Comparison of ENCODE assay signal across 9 cellular contexts in genomic region chr4:27176400-27176799, GRCh38.
A peak's percentile ranks its signal among the peaks of the same experiment; 100 is the strongest.
DNase-seq lines count a peak whose midpoint lies in the region; ATAC-seq, FAIRE-seq and TF ChIP-seq lines count a peak whose summit lies in the region.
"Had no signal": no experiment of that assay in that cellular context is flagged by ENCODE, and none has a peak within 500 bp of the region (broad histone marks: within the 10 kb centered on the region; RNA-seq: fewer than 3 reads in every experiment).

No MANE protein-coding gene starts in this region.

- no peak for ATAC-seq in GM21381 (IDR thresholded peaks at IDR 0.05; ENCODE audit: unreplicated experiment)

- H3K4me1 ChIP-seq in OCI-LY3 (ENCODE audit: low read length) (no peaks in the 10 kb centered on the region), small intestine (ENCODE audit: control insufficient read depth in 2 of 2, insufficient read depth in 1 of 2, low read depth in 1 of 2, low read length in 1 of 2) (no peaks in the 10 kb centered on the region)

- no peak overlapping the region for H3K4me3 Mint-ChIP-seq in HFFc6

- no peaks in the 10 kb centered on the region for H3K79me2 ChIP-seq in OCI-LY3 (ENCODE audit: low read length)

- H3K4me1 Mint-ChIP-seq in HFFc6 (ENCODE audit: low read depth): no peaks in the 10 kb centered on the region

- no peaks in the 10 kb centered on the region for H3K9me3 Mint-ChIP-seq in HFFc6

- H3K27ac Mint-ChIP-seq in HFFc6: no peak overlapping the region

- H3K27me3 ChIP-seq in OCI-LY3 (ENCODE audit: low read depth, low read length): no peaks in the 10 kb centered on the region
- H3K27me3 ChIP-seq in small intestine (ENCODE audit: control insufficient read depth in 2 of 2, insufficient read depth in 2 of 2, low read length in 2 of 2): peaks cover 0 to 2% of the 10 kb centered on the region in 2 donors

- no peak overlapping the region for H3K4me2 ChIP-seq in OCI-LY3 (ENCODE audit: low read length)

- TF ChIP-seq CTCF in AG10803 (conservative IDR thresholded peaks at IDR 0.05; ENCODE audit: low read length) (peak; percentile 49), HFFc6 (IDR thresholded peaks at IDR 0.05) (peak; percentile 66), OCI-LY3 (IDR thresholded peaks at IDR 0.05; ENCODE audit: low read depth, low read length) (peak; percentile 67), foreskin fibroblast (IDR thresholded peaks at IDR 0.05; ENCODE audit: low read depth, low read length) (peak; percentile 56)

- H3K27me3 Mint-ChIP-seq in HFFc6 (ENCODE audit: insufficient read depth): peaks cover 2% of the 10 kb centered on the region; the same call in 1 of the 2 replicates

- no peaks in the 10 kb centered on the region for H3K36me3 Mint-ChIP-seq in HFFc6 (ENCODE audit: low read depth)

- peak; percentile 39 for DNase-seq in AG10803 (ENCODE audit: low read depth)
- peak; percentile 18 for DNase-seq in HFFc6
- peak in 1 of 2 donors; percentile 82 for DNase-seq in foreskin fibroblast
- peak; percentile 15 for DNase-seq in small intestine
- DNase-seq in activated gamma-delta T cell treated with Interleukin-2 at 50 U/mL for 16 hours: no peak
- no peak for DNase-seq in effector CD8-positive, alpha-beta T cell (lab: John Stamatoyannopoulos, UW)

- H3K9me3 ChIP-seq in OCI-LY3 (ENCODE audit: insufficient read depth, low read length) (no peaks in the 10 kb centered on the region), small intestine (ENCODE audit: control insufficient read depth, low read depth) (no peaks in the 10 kb centered on the region)

- no peak for FAIRE-seq in small intestine (lab: Jason Lieb, UNC)

- H3K27ac ChIP-seq in OCI-LY3 (ENCODE audit: low read length): no peak overlapping the region
- H3K27ac ChIP-seq in small intestine (ENCODE audit: low read depth in 1 of 2, low read length in 1 of 2): no peak overlapping the region
- H3K27ac ChIP-seq: skin epidermis had no signal

- no peak overlapping the region for H2AFZ ChIP-seq in OCI-LY3 (ENCODE audit: low read depth, low read length)

- H3K9ac ChIP-seq in OCI-LY3 (ENCODE audit: low read length): no peak overlapping the region

- H3K4me3 ChIP-seq in AG10803 (ENCODE audit: low read length) (no peak overlapping the region), OCI-LY3 (ENCODE audit: low read length) (no peak overlapping the region), foreskin fibroblast (ENCODE audit: low read depth in 1 of 2, low read length in 2 of 2) (no peak overlapping the region), small intestine (ENCODE audit: low read depth in 1 of 2, low read length in 2 of 2) (no peak overlapping the region)
- H3K4me3 ChIP-seq: skin epidermis had no signal

- 31 to 52% (median 43%) methylated on average over 3 of the region's 3 CpGs for WGBS in small intestine, 3 donors

- no peaks in the 10 kb centered on the region for H4K20me1 ChIP-seq in OCI-LY3 (ENCODE audit: insufficient read depth, low read length)

- no peaks in the 10 kb centered on the region for H3K36me3 ChIP-seq in OCI-LY3 (replicated peaks; ENCODE audit: low read depth, low read length)
- no peaks in the 10 kb centered on the region for H3K36me3 ChIP-seq in small intestine (ENCODE audit: control insufficient read depth in 2 of 2, insufficient read depth in 2 of 2, low read length in 2 of 2)

Comparison
In these comparisons a context has a peak if more than half of its experiments do, and no peak if none do; other contexts are left out.
1. DNase-seq: peak in AG10803 (single experiment), HFFc6 (single experiment) and small intestine (single experiment); none in activated gamma-delta T cell treated with Interleukin-2 at 50 U/mL for 16 hours (single experiment) and effector CD8-positive, alpha-beta T cell (single experiment).
2. Peak in every context shown above with its lines, with median percentiles within 50 percentile points of each other: CTCF ChIP-seq.